In genomic region chr7:148622887-148623585, GRCh38 we compare ENCODE assay signal across 14 cellular contexts. TPM values are rescaled to one million over a fixed set of nuclear protein-coding genes. Genes with fewer than 3 reads are reported as not detected.
DNase-seq lines count a peak whose midpoint lies in the region; TF ChIP-seq lines count a peak whose summit lies in the region.
"Had no signal": no experiment of that assay in that cellular context is flagged by ENCODE, and none has a peak within 500 bp of the region (broad histone marks: within the 10 kb centered on the region; RNA-seq: fewer than 3 reads in every experiment).

No MANE protein-coding gene starts in this region.

- no peak overlapping the region for H3K27ac ChIP-seq in effector memory CD4-positive, alpha-beta T cell (ENCODE audit: insufficient read depth, low read length, poor library complexity, severe bottlenecking)
- H3K27ac ChIP-seq in dorsolateral prefrontal cortex = no peak overlapping the region
- H3K27ac ChIP-seq: ascending aorta had no signal

- no peaks in the 10 kb centered on the region for H3K9me3 ChIP-seq in effector memory CD4-positive, alpha-beta T cell (ENCODE audit: control insufficient read depth, low read length)
- H3K9me3 ChIP-seq: ascending aorta had no signal

- intact Hi-C loops in dorsolateral prefrontal cortex (cut with DNase I) = no loop called here

- DNase-seq in Kasumi-1 (lab: John Stamatoyannopoulos, UW) (peak; percentile 84), NCI-H2227 (lab: John Stamatoyannopoulos, UW; ENCODE audit: unreplicated experiment) (peak; percentile 58), SW480 (ENCODE audit: low spot score) (peak; percentile 43), pons (ENCODE audit: low spot score) (peak; percentile 12), midbrain (lab: John Stamatoyannopoulos, UW) (no peak), dorsolateral prefrontal cortex (no peak), mucosa of gallbladder (ENCODE audit: low spot score) (no peak)
- no peak for DNase-seq in effector memory CD4-positive, alpha-beta T cell
- DNase-seq: activated T-cell treated with anti-CD3 and anti-CD28 coated beads, Interleukin-2, amount 50 U/mL, for 24 hours; effector memory CD8-positive, alpha-beta T cell; NCI-H187; spleen had no signal

- H3K4me3 ChIP-seq in effector memory CD4-positive, alpha-beta T cell (ENCODE audit: insufficient read depth, low read depth, low read length, poor library complexity, severe bottlenecking) = no peak overlapping the region
- H3K4me3 ChIP-seq in dorsolateral prefrontal cortex = peak overlapping the region in 20 of 59 donors; percentile 1 to 31 (median 18)
- H3K4me3 ChIP-seq: ascending aorta, spleen had no signal

- no peaks in the 10 kb centered on the region for H3K36me3 ChIP-seq in effector memory CD4-positive, alpha-beta T cell (ENCODE audit: control insufficient read depth, insufficient read depth, low read length)
- H3K36me3 ChIP-seq: ascending aorta, spleen had no signal

- TF ChIP-seq CTCF in dorsolateral prefrontal cortex (IDR thresholded peaks at IDR 0.05 in 54 of 56, conservative IDR thresholded peaks at IDR 0.05 in 2 of 56; ENCODE audit: low read depth in 1 of 56, partially characterized antibody in 56 of 56) = no peak

- H3K4me1 ChIP-seq in effector memory CD4-positive, alpha-beta T cell (ENCODE audit: control insufficient read depth, insufficient read depth, low read length, poor library complexity, severe bottlenecking) = no peaks in the 10 kb centered on the region
- H3K4me1 ChIP-seq: ascending aorta had no signal

- no peaks in the 10 kb centered on the region for H3K27me3 ChIP-seq in effector memory CD4-positive, alpha-beta T cell (replicated peaks; ENCODE audit: control insufficient read depth, insufficient read depth, low read length, poor library complexity, severe bottlenecking)
- H3K27me3 ChIP-seq in dorsolateral prefrontal cortex = peaks cover 0 to 15% (median 0%) of the 10 kb centered on the region in 45 donors
- H3K27me3 ChIP-seq: ascending aorta had no signal

RNA-seq across cellular contexts. Expression of gene C7orf33, which starts 32.5 kb away (rescaled TPM):
- not detected for total RNA-seq in dorsolateral prefrontal cortex
- not detected for total RNA-seq in mucosa of gallbladder
- total RNA-seq: ascending aorta, glomerular endothelial cell, spleen had no signal

Comparison
In these comparisons a context has a peak if more than half of its experiments do, and no peak if none do; other contexts are left out.
1. DNase-seq: peak in Kasumi-1 (2 of 2), NCI-H2227 (single experiment), SW480 (single experiment) and pons (single experiment); none in effector memory CD4-positive, alpha-beta T cell (0 of 3), midbrain (single experiment), dorsolateral prefrontal cortex (0 of 10) and mucosa of gallbladder (single experiment).